8 cellular contexts compared by ENCODE assay signal in genomic region chr13:30422056-30422914, GRCh38. TPM values are rescaled to one million over a fixed set of nuclear protein-coding genes. Genes with fewer than 3 reads are reported as not detected.
DNase-seq lines count a peak whose midpoint lies in the region; ATAC-seq and TF ChIP-seq lines count a peak whose summit lies in the region.

Gene UBE2L5 (plus strand): TSS chr13:30422493. CDS start chr13:30427991, 5,498 bp downstream.

- H3K36me3 Mint-ChIP-seq in activated naive CD8-positive, alpha-beta T cell treated with anti-CD3 and anti-CD28 coated beads for 36 hours: no peaks in the 10 kb centered on the region

- H4K20me1 ChIP-seq in osteoblast (ENCODE audit: insufficient read depth, low read length): no peaks in the 10 kb centered on the region

- H3K9me3 ChIP-seq in SJSA1 (replicated peaks): no peaks in the 10 kb centered on the region
- H3K9me3 ChIP-seq in osteoblast (ENCODE audit: low read depth, low read length): no peaks in the 10 kb centered on the region
- H3K9me3 ChIP-seq in thoracic aorta: no peaks in the 10 kb centered on the region

- H3K79me2 ChIP-seq in osteoblast (ENCODE audit: insufficient read depth, low read length): no peaks in the 10 kb centered on the region

- H3K27ac ChIP-seq in SJSA1: peak within 1 kb of the TSS; percentile 56
- peak within 1 kb of the TSS; percentile 44 for H3K27ac ChIP-seq in osteoblast (ENCODE audit: low read depth, low read length)
- peak within 1 kb of the TSS; percentile 88 to 98 for H3K27ac ChIP-seq in thoracic aorta

- intact Hi-C loops in Right ventricle myocardium inferior (cut with DNase I): loop anchor here (1.0 to 2.0 kb wide), 2 partner anchors 23 to 42 kb away; no protein-coding TSS in a partner anchor

- H3K36me3 ChIP-seq in SJSA1: no peaks in the 10 kb centered on the region
- no peaks in the 10 kb centered on the region for H3K36me3 ChIP-seq in osteoblast (ENCODE audit: insufficient read depth, low read length)
- no peaks in the 10 kb centered on the region for H3K36me3 ChIP-seq in thoracic aorta

- peak within 1 kb of the TSS; percentile 80 for H3K4me3 Mint-ChIP-seq in activated naive CD8-positive, alpha-beta T cell treated with anti-CD3 and anti-CD28 coated beads for 36 hours

- H3K27me3 Mint-ChIP-seq in activated naive CD8-positive, alpha-beta T cell treated with anti-CD3 and anti-CD28 coated beads for 36 hours: no peaks in the 10 kb centered on the region

- no peaks in the 10 kb centered on the region for H3K9me3 Mint-ChIP-seq in activated naive CD8-positive, alpha-beta T cell treated with anti-CD3 and anti-CD28 coated beads for 36 hours

- peak within 1 kb of the TSS; percentile 98 for H3K4me2 ChIP-seq in osteoblast (ENCODE audit: insufficient read depth, low read length)

- peak; percentile 81 for ATAC-seq in GM19397 (IDR thresholded peaks at IDR 0.05; ENCODE audit: unreplicated experiment)
- ATAC-seq in Right ventricle myocardium inferior: peak; percentile 92
- ATAC-seq in thoracic aorta (ENCODE audit: insufficient number of reproducible peaks, low FRiP score, low read depth): no peak

- H3K27me3 ChIP-seq in SJSA1 (replicated peaks) (no peaks in the 10 kb centered on the region), osteoblast (ENCODE audit: insufficient read depth, low read length) (no peaks in the 10 kb centered on the region), thoracic aorta (replicated peaks; ENCODE audit: insufficient read depth) (no peaks in the 10 kb centered on the region)

- H3K27ac Mint-ChIP-seq in activated naive CD8-positive, alpha-beta T cell treated with anti-CD3 and anti-CD28 coated beads for 36 hours: peak within 1 kb of the TSS; percentile 47

- H3K4me1 Mint-ChIP-seq in activated naive CD8-positive, alpha-beta T cell treated with anti-CD3 and anti-CD28 coated beads for 36 hours: peaks cover 19% of the 10 kb centered on the region

- H3K4me1 ChIP-seq in SJSA1 (replicated peaks): peaks cover 15% of the 10 kb centered on the region
- peaks cover 11% of the 10 kb centered on the region for H3K4me1 ChIP-seq in osteoblast (ENCODE audit: insufficient read depth, low read length)
- peaks cover 12 to 27% of the 10 kb centered on the region in 2 donors for H3K4me1 ChIP-seq in thoracic aorta (ENCODE audit: control insufficient read depth in 1 of 2, low read depth in 2 of 2)

- peak within 1 kb of the TSS; percentile 97 for H2AFZ ChIP-seq in osteoblast (ENCODE audit: low read length)

- peak within 1 kb of the TSS; percentile 53 for H3K4me3 ChIP-seq in SJSA1
- peak within 1 kb of the TSS; percentile 79 for H3K4me3 ChIP-seq in osteoblast (ENCODE audit: insufficient read depth, low read length)
- peak within 1 kb of the TSS; percentile 90 for H3K4me3 ChIP-seq in thoracic aorta

- TF ChIP-seq CTCF in osteoblast (IDR thresholded peaks at IDR 0.05; ENCODE audit: extremely low read depth, low read depth, low read length) (no peak), thoracic aorta (IDR thresholded peaks at IDR 0.05) (no peak)

- DNase-seq in CMK (ENCODE audit: low read depth) (peak; percentile 22), HT1080 (ENCODE audit: low read depth) (peak; percentile 51), SJSA1 (ENCODE audit: low read depth in 1 of 2, low spot score in 2 of 2) (peak; percentile 55 to 72), Right ventricle myocardium inferior (ENCODE audit: missing footprints) (peak; percentile 93), osteoblast (ENCODE audit: insufficient read length, low spot score, missing footprints) (peak; percentile 92), thoracic aorta (ENCODE audit: low spot score) (no peak)
- DNase-seq in activated naive CD8-positive, alpha-beta T cell treated with anti-CD3 and anti-CD28 coated beads for 36 hours: peak; percentile 79

RNA-seq across cellular contexts. Expression of gene UBE2L5, which starts in this region (rescaled TPM):
- total RNA-seq in HT1080 (2014; rRNA removed; shearing (Covaris generic)): 0.08 TPM in 1 of 2 replicates, not detected in the other
- not detected in 2 replicates for polyA plus RNA-seq in HT1080 (2015; cell fraction: cytosol; rRNA removed)
- not detected in 2 replicates for polyA plus RNA-seq in HT1080 (2015; cell fraction: nucleus; rRNA removed)
- total RNA-seq in SJSA1 (2014; rRNA removed; shearing (Covaris generic)): not detected in 2 replicates
- total RNA-seq in activated naive CD8-positive, alpha-beta T cell treated with anti-CD3 and anti-CD28 coated beads for 36 hours: not detected
- total RNA-seq in Right ventricle myocardium inferior (not detected), osteoblast (0.59 TPM in 1 of 2 replicates, not detected in the other), thoracic aorta (1 to 10 TPM in 1 of 2 donors, not detected in 1; 1.1 TPM)

Comparison
In these comparisons a context has a peak if more than half of its experiments do, and no peak if none do; other contexts are left out.
1. Peak in DNase-seq in HT1080; RNA of the gene not detected or under 1 TPM.
2. Peak in DNase-seq, H3K4me3 ChIP-seq and H3K27ac ChIP-seq in SJSA1; RNA of the gene not detected or under 1 TPM.
3. Peak in DNase-seq in activated naive CD8-positive, alpha-beta T cell treated with anti-CD3 and anti-CD28 coated beads for 36 hours; RNA of the gene not detected or under 1 TPM.
4. Peak in DNase-seq and ATAC-seq in Right ventricle myocardium inferior; RNA of the gene not detected or under 1 TPM.
5. Peak in DNase-seq, H3K4me3 ChIP-seq, H3K27ac ChIP-seq and H3K4me2 ChIP-seq in osteoblast; RNA of the gene not detected or under 1 TPM.